In genomic region chr10:122201401-122201800, GRCh38 we compare ENCODE assay signal across 30 cellular contexts.
"Had no signal": no experiment of that assay in that cellular context is flagged by ENCODE, and none has a peak within 500 bp of the region (broad histone marks: within the 10 kb centered on the region; RNA-seq: fewer than 3 reads in every experiment).

No MANE protein-coding gene starts in this region.

- DNase-seq: naive thymus-derived CD4-positive, alpha-beta T cell; natural killer cell; nucleus accumbens; pancreas; right cardiac atrium; spleen; stimulated activated CD4-positive, alpha-beta T cell treated with anti-CD3 and anti-CD28 coated beads, Interleukin-12 subunit alpha, Interleukin-12 subunit beta, amount 100 ng/mL, for 4 hours; stimulated activated CD4-positive, alpha-beta T cell treated with anti-CD3 and anti-CD28 coated beads, Interleukin-1b, Interleukin-23, amount 100 ng/mL, for 48 hours; stimulated activated CD4-positive, alpha-beta T cell treated with anti-CD3 and anti-CD28 coated beads, Interleukin-4, amount 100 ng/mL, for 1 hour; stimulated activated CD4-positive, alpha-beta T cell treated with anti-CD3 and anti-CD28 coated beads, Interleukin-4, amount 100 ng/mL, for 4 hours; stimulated activated CD8-positive, alpha-beta memory T cell treated with anti-CD3 and anti-CD28 coated beads, Interleukin-4, amount 100 ng/mL, for 48 hours; stimulated activated naive CD4-positive, alpha-beta T cell; stimulated activated naive CD8-positive, alpha-beta T cell treated with anti-CD3 and anti-CD28 coated beads, Interleukin-15, amount 100 ng/mL, for 72 hours; stimulated activated naive CD8-positive, alpha-beta T cell treated with anti-CD3 and anti-CD28 coated beads, Interleukin-15, Interleukin-2, amounts not matched to agents 100 U/mL and 50 U/mL, for 24 hours; substantia nigra; testis; tibial artery; transverse colon; upper lobe of right lung; uterus had no signal

- H3K27me3 Mint-ChIP-seq: stimulated activated memory B cell treated with anti-CD40 and anti-IgM and Interleukin-4, amounts not matched to agents 10 μg/mL and 1 μg/mL and 100 μg/mL, for 72 hours; stimulated activated naive CD8-positive, alpha-beta T cell treated with anti-CD3 and anti-CD28 coated beads, Interleukin-15, amount 100 ng/mL, for 72 hours; type B pancreatic cell had no signal

- H3K4me1 Mint-ChIP-seq: naive thymus-derived CD4-positive, alpha-beta T cell; natural killer cell; stimulated activated memory B cell treated with anti-CD40 and anti-IgM and Interleukin-4, amounts not matched to agents 10 μg/mL and 1 μg/mL and 100 μg/mL, for 72 hours; stimulated activated naive CD8-positive, alpha-beta T cell treated with anti-CD3 and anti-CD28 coated beads, Interleukin-15, amount 100 ng/mL, for 72 hours had no signal

- H3K27ac ChIP-seq: neural progenitor cell, neutrophil, pancreas, prostate gland, skin epidermis, spleen, suprapubic skin, testis, tibial artery, transverse colon, upper lobe of right lung, uterus had no signal

- H3K36me3 Mint-ChIP-seq: naive thymus-derived CD4-positive, alpha-beta T cell; natural killer cell; stimulated activated memory B cell treated with anti-CD40 and anti-IgM and Interleukin-4, amounts not matched to agents 10 μg/mL and 1 μg/mL and 100 μg/mL, for 72 hours had no signal

- H2AFZ ChIP-seq: neural progenitor cell had no signal

- H3K4me1 ChIP-seq: pancreas, prostate gland, spleen, suprapubic skin, testis, tibial artery, transverse colon, upper lobe of right lung, uterus had no signal

- H3K9me3 ChIP-seq: neutrophil, pancreas, prostate gland, spleen, suprapubic skin, testis, tibial artery, transverse colon, upper lobe of right lung, uterus had no signal

- H3K36me3 ChIP-seq: neural progenitor cell, neutrophil, pancreas, spleen, uterus had no signal

- H3K9me3 Mint-ChIP-seq: natural killer cell; nephron; stimulated activated memory B cell treated with anti-CD40 and anti-IgM and Interleukin-4, amounts not matched to agents 10 μg/mL and 1 μg/mL and 100 μg/mL, for 72 hours; stimulated activated naive CD8-positive, alpha-beta T cell treated with anti-CD3 and anti-CD28 coated beads, Interleukin-15, amount 100 ng/mL, for 72 hours; type B pancreatic cell had no signal

- H3K9ac ChIP-seq: neural progenitor cell had no signal

- FAIRE-seq: pancreas had no signal

- H3K27ac Mint-ChIP-seq: naive thymus-derived CD4-positive, alpha-beta T cell; natural killer cell; nephron; neural progenitor cell; stimulated activated memory B cell treated with anti-CD40 and anti-IgM and Interleukin-4, amounts not matched to agents 10 μg/mL and 1 μg/mL and 100 μg/mL, for 72 hours; stimulated activated naive CD8-positive, alpha-beta T cell treated with anti-CD3 and anti-CD28 coated beads, Interleukin-15, amount 100 ng/mL, for 72 hours; type B pancreatic cell had no signal

- H3K4me3 ChIP-seq: neural progenitor cell, pancreas, prostate gland, skin epidermis, smooth muscle cell, spleen, suprapubic skin, testis, tibial artery, transverse colon, upper lobe of right lung, uterus had no signal

- ATAC-seq: naive thymus-derived CD4-positive, alpha-beta T cell; natural killer cell; pancreas; right cardiac atrium; sciatic nerve; stimulated activated memory B cell treated with anti-CD40 and anti-IgM and Interleukin-4, amounts not matched to agents 10 μg/mL and 1 μg/mL and 100 μg/mL, for 72 hours; stimulated activated naive CD8-positive, alpha-beta T cell treated with anti-CD3 and anti-CD28 coated beads, Interleukin-15, amount 100 ng/mL, for 72 hours; stimulated activated naive CD8-positive, alpha-beta T cell treated with anti-CD3 and anti-CD28 coated beads, Interleukin-15, Interleukin-2, amounts not matched to agents 100 U/mL and 50 U/mL, for 24 hours; upper lobe of right lung had no signal

- H3K27me3 ChIP-seq: neural progenitor cell, neutrophil, pancreas, spleen, suprapubic skin, testis, tibial artery, transverse colon, upper lobe of right lung, uterus had no signal

- H3K4me2 ChIP-seq: neural progenitor cell, smooth muscle cell had no signal

- H3K4me3 Mint-ChIP-seq: naive thymus-derived CD4-positive, alpha-beta T cell; natural killer cell; nephron; neural progenitor cell; stimulated activated memory B cell treated with anti-CD40 and anti-IgM and Interleukin-4, amounts not matched to agents 10 μg/mL and 1 μg/mL and 100 μg/mL, for 72 hours; stimulated activated naive CD8-positive, alpha-beta T cell treated with anti-CD3 and anti-CD28 coated beads, Interleukin-15, amount 100 ng/mL, for 72 hours; type B pancreatic cell had no signal
